11 cellular contexts compared by ENCODE assay signal in genomic region chr5:43772601-43773031, GRCh38.
DNase-seq lines count a peak whose midpoint lies in the region; ATAC-seq and TF ChIP-seq lines count a peak whose summit lies in the region.
"Had no signal": no experiment of that assay in that cellular context is flagged by ENCODE, and none has a peak within 500 bp of the region (broad histone marks: within the 10 kb centered on the region; RNA-seq: fewer than 3 reads in every experiment).

No MANE protein-coding gene starts in this region.

- WGBS in spleen, 5 donors = 16 to 25% (median 23%) methylated on average over 3 of the region's 3 CpGs

- H3K27me3 ChIP-seq in BJ (ENCODE audit: control insufficient read depth, insufficient read depth, low read length) (no peaks in the 10 kb centered on the region), SJSA1 (replicated peaks) (no peaks in the 10 kb centered on the region), spleen (replicated peaks in 1 of 7) (no peaks in the 10 kb centered on the region)

- peak overlapping the region; percentile 99 for H3K27ac ChIP-seq in SJSA1
- no peak overlapping the region for H3K27ac ChIP-seq in spleen

- intact Hi-C loops in spleen (cut with DNase I; ENCODE audit: low total_unique reads) = no loop called here

- no peak for ATAC-seq in GM19467 (IDR thresholded peaks at IDR 0.05; ENCODE audit: unreplicated experiment)

- TF ChIP-seq CTCF in BJ (IDR thresholded peaks at IDR 0.05; ENCODE audit: insufficient read depth, low read depth, low read length) = no peak
- TF ChIP-seq CTCF in fibroblast of villous mesenchyme (IDR thresholded peaks at IDR 0.05; ENCODE audit: insufficient read depth, low read depth, low read length) = no peak
- TF ChIP-seq CTCF in spleen (IDR thresholded peaks at IDR 0.05 in 8 of 11, conservative IDR thresholded peaks at IDR 0.05 in 3 of 11) = no peak

- CTCF ChIA-PET in BJ (lab: Yijun Ruan, JAX) = no interaction called here

- no peak overlapping the region for H3K4me3 ChIP-seq in BJ (ENCODE audit: low read depth, low read length)
- no peak overlapping the region for H3K4me3 ChIP-seq in SJSA1
- no peak overlapping the region for H3K4me3 ChIP-seq in fibroblast of villous mesenchyme (ENCODE audit: low read depth, low read length)
- no peak overlapping the region for H3K4me3 ChIP-seq in spleen

- DNase-seq in BJ (ENCODE audit: low read depth) (peak; percentile 13), HPDE6-E6E7 (ENCODE audit: extremely low spot score) (peak; percentile 43), SJSA1 (ENCODE audit: low read depth in 1 of 2, low spot score in 2 of 2) (peak in 1 of 2 experiments; percentile 86), fibroblast of villous mesenchyme (ENCODE audit: low read depth) (peak; percentile 79), D341Med (ENCODE audit: low spot score) (no peak), spleen (no peak), NCI-H345 (lab: John Stamatoyannopoulos, UW) (no peak)
- DNase-seq: activated CD4-positive, CD25-positive, alpha-beta regulatory T cell; NCI-H187; stimulated activated CD4-positive, alpha-beta T cell treated with anti-CD3 and anti-CD28 coated beads, Interleukin-4, amount 100 ng/mL, for 4 hours had no signal

- no peak for TF ChIP-seq POLR2A in spleen (IDR thresholded peaks at IDR 0.05)

- POLR2A ChIA-PET in BJ (lab: Charles Lee) = no interaction called here

- H3K9me3 ChIP-seq in SJSA1 (replicated peaks) (no peaks in the 10 kb centered on the region), spleen (peaks cover 0 to 2% (median 0%) of the 10 kb centered on the region in 8 donors)

- H3K36me3 ChIP-seq in BJ (ENCODE audit: control insufficient read depth, insufficient read depth, low read length) (no peaks in the 10 kb centered on the region), SJSA1 (no peaks in the 10 kb centered on the region), spleen (no peaks in the 10 kb centered on the region)

- H3K4me1 ChIP-seq in SJSA1 (replicated peaks) (peaks cover 39% of the 10 kb centered on the region), spleen (peaks cover 0 to 15% (median 3%) of the 10 kb centered on the region in 6 donors)

Comparison
In these comparisons a context has a peak if more than half of its experiments do, and no peak if none do; other contexts are left out.
1. DNase-seq: peak in BJ (single experiment), HPDE6-E6E7 (single experiment) and fibroblast of villous mesenchyme (single experiment); none in D341Med (single experiment), spleen (single experiment) and NCI-H345 (single experiment).